Comparison of ENCODE assay signal across 18 cellular contexts in genomic region chr12:84696281-84696680, GRCh38.
A peak's percentile ranks its signal among the peaks of the same experiment; 100 is the strongest.
DNase-seq lines count a peak whose midpoint lies in the region; ATAC-seq and TF ChIP-seq lines count a peak whose summit lies in the region.
"Had no signal": no experiment of that assay in that cellular context is flagged by ENCODE, and none has a peak within 500 bp of the region (broad histone marks: within the 10 kb centered on the region; RNA-seq: fewer than 3 reads in every experiment).

No MANE protein-coding gene starts in this region.

- H3K4me1 Mint-ChIP-seq in WTC11, result peaks cover 50% of the 10 kb centered on the region
- peaks cover 27% of the 10 kb centered on the region for H3K4me1 Mint-ChIP-seq in nephron
- H3K4me1 Mint-ChIP-seq: B cell; CD4-positive, alpha-beta memory T cell; IgD-negative memory B cell had no signal

- H3K9me3 Mint-ChIP-seq in WTC11 (peaks cover 3% of the 10 kb centered on the region; the same call in 1 of the 2 replicates), nephron (no peaks in the 10 kb centered on the region)
- H3K9me3 Mint-ChIP-seq: H9, IgD-negative memory B cell had no signal

- ATAC-seq in WTC11 (no peak), HG03108 (IDR thresholded peaks at IDR 0.05; ENCODE audit: unreplicated experiment) (no peak)
- ATAC-seq: A549 had no signal

- intact Hi-C loops in dorsolateral prefrontal cortex (cut with DNase I), result no loop called here

- H3K36me3 Mint-ChIP-seq in WTC11, result 0 out of 2 replicates have a peak, but pooled peaks cover 4% of the 10 kb centered on the region
- no peaks in the 10 kb centered on the region for H3K36me3 Mint-ChIP-seq in nephron (ENCODE audit: low read depth)
- H3K36me3 Mint-ChIP-seq: CD4-positive, alpha-beta memory T cell; IgD-negative memory B cell had no signal

- no peaks in the 10 kb centered on the region for H3K27me3 ChIP-seq in dorsolateral prefrontal cortex

- H3K4me3 Mint-ChIP-seq in WTC11 (no peak overlapping the region), nephron (no peak overlapping the region)
- H3K4me3 Mint-ChIP-seq: B cell; CD4-positive, alpha-beta memory T cell; H9; IgD-negative memory B cell had no signal

- H3K4me3 ChIP-seq in dorsolateral prefrontal cortex, result no peak overlapping the region
- H3K4me3 ChIP-seq: A549 had no signal

- DNase-seq in AG20443 (ENCODE audit: low spot score) (peak; percentile 9), GM03348 (ENCODE audit: low spot score) (peak; percentile 44), WTC11 (ENCODE audit: low spot score) (no peak), mesenteric fat pad (ENCODE audit: low spot score) (no peak), dorsolateral prefrontal cortex (no peak)
- DNase-seq: CD4-positive, alpha-beta memory T cell; DMS153; DMS79 treated with DMSO at 0.1 percent for 48 hours; GDM1; GOT3; H9; KG1 had no signal

- H3K27ac Mint-ChIP-seq in WTC11 (peak overlapping the region; percentile 75; the same call in 1 of the 2 replicates), nephron (peak overlapping the region; percentile 33 to 46 (median 38))
- H3K27ac Mint-ChIP-seq: B cell; CD4-positive, alpha-beta memory T cell; IgD-negative memory B cell had no signal

- POLR2A ChIA-PET in WTC11 (lab: Charles Lee), result no interaction called here

- H3K27ac ChIP-seq in dorsolateral prefrontal cortex, result no peak overlapping the region
- H3K27ac ChIP-seq: A549, C4-2B had no signal

- TF ChIP-seq CTCF in WTC11 (IDR thresholded peaks at IDR 0.05), result no peak
- TF ChIP-seq CTCF in nephron (IDR thresholded peaks at IDR 0.05; ENCODE audit: unreplicated experiment in 3 of 3), result no peak
- no peak for TF ChIP-seq CTCF in dorsolateral prefrontal cortex (IDR thresholded peaks at IDR 0.05 in 54 of 56, conservative IDR thresholded peaks at IDR 0.05 in 2 of 56; ENCODE audit: low read depth in 1 of 56, partially characterized antibody in 56 of 56)

- CTCF ChIA-PET in WTC11 (lab: Charles Lee), result interaction anchor here (0.7 kb wide), 1 partner anchor 71 kb away, joined by 3 read pairs; no protein-coding TSS in a partner anchor

- no peaks in the 10 kb centered on the region for H3K27me3 Mint-ChIP-seq in WTC11 (ENCODE audit: low read depth)
- no peaks in the 10 kb centered on the region for H3K27me3 Mint-ChIP-seq in nephron (ENCODE audit: low read depth)
- H3K27me3 Mint-ChIP-seq: B cell; CD4-positive, alpha-beta memory T cell; IgD-negative memory B cell had no signal

TF ChIP-seq in WTC11, 78 proteins besides CTCF, POLR2A, EP300 and RAD21:
- TF ChIP-seq GABPB1 (CRISPR knock-in tag; IDR thresholded peaks at IDR 0.05) (no peak), ZNF423 (CRISPR knock-in tag; IDR thresholded peaks at IDR 0.05) (no peak), CDX4 (CRISPR knock-in tag; IDR thresholded peaks at IDR 0.05; ENCODE audit: borderline replicate concordance) (no peak)

Comparison
In these comparisons a context has a peak if more than half of its experiments do, and no peak if none do; other contexts are left out.
1. DNase-seq: peak in AG20443 (single experiment) and GM03348 (single experiment); none in WTC11 (single experiment), mesenteric fat pad (single experiment) and dorsolateral prefrontal cortex (0 of 10).